ENCODE assay signal across 29 cellular contexts in the genomic region with DNA sequence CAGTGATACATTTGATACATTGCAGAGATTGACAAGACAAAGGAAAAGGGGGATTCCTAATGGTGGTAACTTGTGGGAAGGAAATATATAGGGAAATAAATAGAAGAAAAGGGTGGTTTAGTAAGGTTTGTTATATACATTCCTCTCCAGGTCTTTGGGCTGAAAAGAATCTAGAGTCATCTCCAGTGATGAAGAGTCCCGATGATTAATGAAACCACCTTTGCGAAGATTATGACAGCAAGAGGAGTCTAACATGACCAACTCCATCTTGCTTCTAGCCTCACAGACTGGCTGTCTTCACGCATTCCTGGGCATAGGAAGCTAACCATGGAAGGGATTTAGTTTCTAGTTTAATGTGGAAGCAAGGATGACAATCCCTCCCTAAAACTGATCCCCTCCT. TPM values are rescaled to one million over a fixed set of nuclear protein-coding genes. Genes with fewer than 3 reads are reported as not detected.
DNase-seq lines count a peak whose midpoint lies in the region; ATAC-seq and TF ChIP-seq lines count a peak whose summit lies in the region.
"Had no signal": no experiment of that assay in that cellular context is flagged by ENCODE, and none has a peak within 500 bp of the region (broad histone marks: within the 10 kb centered on the region; RNA-seq: fewer than 3 reads in every experiment).

No MANE protein-coding gene starts in this region.

- TF ChIP-seq CTCF in natural killer cell (IDR thresholded peaks at IDR 0.05), result no peak
- TF ChIP-seq CTCF in mesothelial cell of epicardium (IDR thresholded peaks at IDR 0.05; ENCODE audit: unreplicated experiment), result no peak

- peak overlapping the region; percentile 4 to 83 for H3K27ac Mint-ChIP-seq in natural killer cell treated with Interleukin-12 subunit alpha and Interleukin-12 subunit beta and Interleukin-15 and Interleukin-18, amount 100 ng/mL, for 72 hours
- H3K27ac Mint-ChIP-seq in natural killer cell, result no peak overlapping the region
- H3K27ac Mint-ChIP-seq in mesothelial cell of epicardium, result peak overlapping the region; percentile 21
- H3K27ac Mint-ChIP-seq: naive thymus-derived CD4-positive, alpha-beta T cell had no signal

- no peaks in the 10 kb centered on the region for H3K36me3 Mint-ChIP-seq in natural killer cell treated with Interleukin-12 subunit alpha and Interleukin-12 subunit beta and Interleukin-15 and Interleukin-18, amount 100 ng/mL, for 72 hours
- H3K36me3 Mint-ChIP-seq in natural killer cell, result no peaks in the 10 kb centered on the region
- H3K36me3 Mint-ChIP-seq in mesothelial cell of epicardium, result no peaks in the 10 kb centered on the region

- peaks cover 15 to 26% of the 10 kb centered on the region in 2 donors for H3K4me1 Mint-ChIP-seq in natural killer cell treated with Interleukin-12 subunit alpha and Interleukin-12 subunit beta and Interleukin-15 and Interleukin-18, amount 100 ng/mL, for 72 hours (ENCODE audit: low read depth in 2 of 2)
- peaks cover 0 to 4% of the 10 kb centered on the region in 2 donors for H3K4me1 Mint-ChIP-seq in natural killer cell
- peaks cover 18% of the 10 kb centered on the region for H3K4me1 Mint-ChIP-seq in mesothelial cell of epicardium

- peak; percentile 30 to 37 for ATAC-seq in activated CD4-positive, CD25-positive, alpha-beta regulatory T cell treated with anti-CD3 and anti-CD28 coated beads, Interleukin-2, amount 50 U/mL, for 24 hours
- no peak for ATAC-seq in natural killer cell treated with Interleukin-12 subunit alpha and Interleukin-12 subunit beta and Interleukin-15 and Interleukin-18, amount 100 ng/mL, for 72 hours
- no peak for ATAC-seq in natural killer cell
- ATAC-seq: body of pancreas, HCT116, heart left ventricle, sciatic nerve had no signal

- intact Hi-C loops in natural killer cell (cut with micrococcal nuclease), result no loop called here

- H3K27me3 Mint-ChIP-seq in natural killer cell treated with Interleukin-12 subunit alpha and Interleukin-12 subunit beta and Interleukin-15 and Interleukin-18, amount 100 ng/mL, for 72 hours, result peaks cover 0 to 7% of the 10 kb centered on the region in 2 donors
- H3K27me3 Mint-ChIP-seq in natural killer cell (ENCODE audit: low read depth in 2 of 2) (peaks cover 6 to 13% of the 10 kb centered on the region in 2 donors), mesothelial cell of epicardium (ENCODE audit: low read depth) (no peaks in the 10 kb centered on the region)
- H3K27me3 Mint-ChIP-seq: naive thymus-derived CD4-positive, alpha-beta T cell had no signal

- peak overlapping the region; percentile 6 for H3K4me3 Mint-ChIP-seq in natural killer cell treated with Interleukin-12 subunit alpha and Interleukin-12 subunit beta and Interleukin-15 and Interleukin-18, amount 100 ng/mL, for 72 hours
- H3K4me3 Mint-ChIP-seq in natural killer cell, result no peak overlapping the region
- H3K4me3 Mint-ChIP-seq in mesothelial cell of epicardium, result no peak overlapping the region
- H3K4me3 Mint-ChIP-seq: naive thymus-derived CD4-positive, alpha-beta T cell had no signal

- H3K9me3 Mint-ChIP-seq in natural killer cell treated with Interleukin-12 subunit alpha and Interleukin-12 subunit beta and Interleukin-15 and Interleukin-18, amount 100 ng/mL, for 72 hours, result no peaks in the 10 kb centered on the region
- H3K9me3 Mint-ChIP-seq in natural killer cell (no peaks in the 10 kb centered on the region), mesothelial cell of epicardium (peaks cover 17% of the 10 kb centered on the region)

- no peak for DNase-seq in activated CD4-positive, CD25-positive, alpha-beta regulatory T cell (lab: John Stamatoyannopoulos, UW)
- no peak for DNase-seq in natural killer cell treated with Interleukin-12 subunit alpha and Interleukin-12 subunit beta and Interleukin-15 and Interleukin-18, amount 100 ng/mL, for 72 hours (ENCODE audit: low spot score)
- no peak for DNase-seq in natural killer cell
- no peak for DNase-seq in mesothelial cell of epicardium (ENCODE audit: low spot score in 2 of 2, unreplicated experiment in 2 of 2)
- no peak for DNase-seq in NCI-H146 (lab: John Stamatoyannopoulos, UW)
- DNase-seq in activated effector memory CD4-positive, alpha-beta T cell treated with Interleukin-2 at 50 U/mL for 16 hours, result no peak
- no peak for DNase-seq in NCI-H526 (lab: John Stamatoyannopoulos, UW)
- DNase-seq: body of pancreas; C1 segment of cervical spinal cord; dermis blood vessel endothelial cell; DND-41; heart left ventricle; kidney; midbrain; naive thymus-derived CD4-positive, alpha-beta T cell; NCI-H1436; NCI-H2081 treated with DMSO at 0.1 percent for 48 hours; NCI-H2227 treated with DMSO at 0.1 percent for 48 hours; NCI-H69; occipital lobe; Peyer's patch; SHP77 treated with DMSO at 0.1 percent for 48 hours; stimulated activated CD4-positive, alpha-beta T cell treated with anti-CD3 and anti-CD28 coated beads, Interleukin-12 subunit alpha, Interleukin-12 subunit beta, amount 100 ng/mL, for 4 hours; stimulated activated CD4-positive, alpha-beta T cell treated with anti-CD3 and anti-CD28 coated beads, Interleukin-2, amount 100 ng/mL, for 48 hours; substantia nigra; upper lobe of left lung had no signal

RNA-seq across cellular contexts. Expression of gene CPM, which starts 31.0 kb away (rescaled TPM):
- 1 to 10 TPM; 3.7 to 5.3 TPM for total RNA-seq in natural killer cell treated with Interleukin-12 subunit alpha and Interleukin-12 subunit beta and Interleukin-15 and Interleukin-18, amount 100 ng/mL, for 72 hours
- total RNA-seq in natural killer cell (1 to 10 TPM in 1 of 3 donors, under 1 TPM in 2; 0.25 to 1.6 (median 0.68) TPM), mesothelial cell of epicardium (1.1 to 2.2 TPM (median 2.2 TPM) in 3 replicates)

Comparison
In these comparisons a context has a peak if more than half of its experiments do, and no peak if none do; other contexts are left out.
1. H3K27ac Mint-ChIP-seq: peak in natural killer cell treated with Interleukin-12 subunit alpha and Interleukin-12 subunit beta and Interleukin-15 and Interleukin-18, amount 100 ng/mL, for 72 hours (2 of 2) and mesothelial cell of epicardium (single experiment); none in natural killer cell (0 of 2).
2. ATAC-seq: peak in activated CD4-positive, CD25-positive, alpha-beta regulatory T cell treated with anti-CD3 and anti-CD28 coated beads, Interleukin-2, amount 50 U/mL, for 24 hours (2 of 2); none in natural killer cell treated with Interleukin-12 subunit alpha and Interleukin-12 subunit beta and Interleukin-15 and Interleukin-18, amount 100 ng/mL, for 72 hours (0 of 2) and natural killer cell (0 of 3).